8 cellular contexts compared by ENCODE assay signal in the genomic region with DNA sequence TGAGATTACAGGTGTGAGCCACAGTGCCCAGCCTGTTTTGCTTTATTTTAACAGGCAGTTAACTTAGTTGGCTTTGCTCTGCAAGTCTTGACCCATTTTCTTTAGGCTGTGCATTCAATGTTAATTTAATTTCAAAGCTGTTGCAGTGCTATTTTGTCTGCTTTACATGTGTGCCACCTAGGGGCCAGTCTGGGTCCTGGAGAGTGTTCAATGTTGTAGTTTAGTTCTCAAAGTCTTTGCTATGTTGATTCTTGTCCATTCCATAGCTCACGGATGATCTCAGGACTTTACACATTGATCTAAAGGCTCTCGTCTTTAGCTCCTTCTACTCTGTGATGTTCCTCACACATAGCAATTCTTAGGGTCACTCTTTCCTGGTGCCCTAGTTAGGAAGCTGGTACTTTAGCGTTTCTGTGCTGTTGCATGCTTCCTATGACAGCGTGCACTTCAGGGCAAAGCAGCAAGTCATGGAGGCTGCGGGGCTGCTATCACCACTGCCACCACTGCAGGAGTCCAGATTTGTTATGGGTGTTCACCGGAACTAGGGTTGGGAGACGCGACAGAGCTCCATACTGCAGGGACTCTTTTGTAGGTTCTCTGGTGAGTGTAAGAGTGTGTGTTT. TPM values are rescaled to one million over a fixed set of nuclear protein-coding genes. Genes with fewer than 3 reads are reported as not detected.
DNase-seq lines count a peak whose midpoint lies in the region; ATAC-seq and TF ChIP-seq lines count a peak whose summit lies in the region.

No MANE protein-coding gene starts in this region.

- H3K27me3 Mint-ChIP-seq in endodermal cell (ENCODE audit: insufficient read depth): no peaks in the 10 kb centered on the region
- H3K27me3 Mint-ChIP-seq in progenitor cell of endocrine pancreas: peaks cover 8% of the 10 kb centered on the region

- 89 to 91% methylated on average over 4 to 8 of the region's 8 CpGs for WGBS in endodermal cell (ENCODE audit: insufficient coverage in 1 of 2, insufficient read length in 1 of 2), 2 experiments

- H3K4me1 Mint-ChIP-seq in endodermal cell (peaks cover 7% of the 10 kb centered on the region), progenitor cell of endocrine pancreas (ENCODE audit: low read depth) (no peaks in the 10 kb centered on the region)

- H3K27ac Mint-ChIP-seq in endodermal cell (no peak overlapping the region), progenitor cell of endocrine pancreas (no peak overlapping the region)

- H3K36me3 ChIP-seq in endodermal cell (ENCODE audit: control insufficient read depth, insufficient read depth, low read length): no peaks in the 10 kb centered on the region

- no peak overlapping the region for H3K4me3 ChIP-seq in endodermal cell (ENCODE audit: low read length)

- TF ChIP-seq CTCF in endodermal cell (conservative IDR thresholded peaks at IDR 0.05) (peak; percentile 82), progenitor cell of endocrine pancreas (IDR thresholded peaks at IDR 0.05; ENCODE audit: unreplicated experiment) (peak; percentile 77)

- DNase-seq in A172 (ENCODE audit: low spot score): peak; percentile 67
- DNase-seq in G401 (ENCODE audit: low spot score): peak; percentile 9
- peak; percentile 69 for DNase-seq in SW480 (ENCODE audit: low spot score)
- peak; percentile 75 for DNase-seq in endodermal cell
- peak; percentile 24 for DNase-seq in progenitor cell of endocrine pancreas (ENCODE audit: low spot score, unreplicated experiment)
- DNase-seq in NCI-H1694 (lab: John Stamatoyannopoulos, UW): no peak

- H3K9ac ChIP-seq in endodermal cell (ENCODE audit: extremely low read depth, low read length, poor library complexity, severe bottlenecking): no peak overlapping the region

- H3K9me3 Mint-ChIP-seq in endodermal cell: peaks cover 22% of the 10 kb centered on the region
- no peaks in the 10 kb centered on the region for H3K9me3 Mint-ChIP-seq in progenitor cell of endocrine pancreas (ENCODE audit: low read depth)

- no peaks in the 10 kb centered on the region for H3K4me1 ChIP-seq in endodermal cell (ENCODE audit: control insufficient read depth, insufficient read depth, low read length)

- no peaks in the 10 kb centered on the region for H3K27me3 ChIP-seq in endodermal cell (ENCODE audit: control insufficient read depth, insufficient read depth, low read length, poor library complexity, severe bottlenecking)

- in situ Hi-C loops in G401 (cut with HindIII; ENCODE audit: low sequenced_read_pairs): no loop called here

- H3K36me3 Mint-ChIP-seq in endodermal cell (ENCODE audit: low read depth): peaks cover 1% of the 10 kb centered on the region
- no peaks in the 10 kb centered on the region for H3K36me3 Mint-ChIP-seq in progenitor cell of endocrine pancreas (ENCODE audit: insufficient read depth)

- ATAC-seq in HG02981 (IDR thresholded peaks at IDR 0.05; ENCODE audit: unreplicated experiment) (peak; percentile 71), HG02610 (IDR thresholded peaks at IDR 0.05; ENCODE audit: unreplicated experiment) (no peak)

- H3K27ac ChIP-seq in endodermal cell (ENCODE audit: low read depth, low read length): no peak overlapping the region

- H3K4me3 Mint-ChIP-seq in endodermal cell (no peak overlapping the region), progenitor cell of endocrine pancreas (ENCODE audit: low read depth) (no peak overlapping the region)

- peaks cover 7% of the 10 kb centered on the region for H3K9me3 ChIP-seq in endodermal cell (ENCODE audit: control insufficient read depth, low read length)

RNA-seq across cellular contexts. Expression of gene ABCA13, which starts 16.4 kb away (rescaled TPM):
- total RNA-seq in A172 (2014; rRNA removed; shearing (Covaris generic)): 0.62 and 0.65 TPM in 2 replicates
- total RNA-seq in G401 (2014; rRNA removed; shearing (Covaris generic)): under 0.01 and 0.03 TPM in 2 replicates
- total RNA-seq in endodermal cell: under 1 TPM; 0.04 to 0.11 TPM
- 0.14 TPM for polyA plus RNA-seq in endodermal cell (2013, experiment 1 of 2)
- polyA plus RNA-seq in endodermal cell (2013, experiment 2 of 2): 0.29 TPM
- 0.07 and 0.12 TPM in 2 replicates for total RNA-seq in progenitor cell of endocrine pancreas
